Comparison of ENCODE assay signal across 14 cellular contexts in genomic region chr4:159137176-159137575, GRCh38. TPM values are rescaled to one million over a fixed set of nuclear protein-coding genes. Genes with fewer than 3 reads are reported as not detected.
DNase-seq lines count a peak whose midpoint lies in the region; ATAC-seq lines count a peak whose summit lies in the region.
"Had no signal": no experiment of that assay in that cellular context is flagged by ENCODE, and none has a peak within 500 bp of the region (broad histone marks: within the 10 kb centered on the region; RNA-seq: fewer than 3 reads in every experiment).

No MANE protein-coding gene starts in this region.

- H3K79me2 ChIP-seq in mesendoderm (ENCODE audit: control insufficient read depth, insufficient read depth, low read length), result peaks cover 36% of the 10 kb centered on the region

- no peak overlapping the region for H2BK15ac ChIP-seq in mesendoderm (replicated peaks; ENCODE audit: low read depth)

- H2BK120ac ChIP-seq in mesendoderm (ENCODE audit: low read depth, low read length), result no peak overlapping the region

- no peak overlapping the region for H3K4ac ChIP-seq in mesendoderm (ENCODE audit: low read depth, low read length)

- no peaks in the 10 kb centered on the region for H3K27me3 ChIP-seq in mesendoderm (ENCODE audit: insufficient read depth, low read length, poor library complexity)

- in situ Hi-C loops in G401 (cut with HindIII; ENCODE audit: low sequenced_read_pairs), result no loop called here

- H3K4me2 ChIP-seq in mesendoderm (ENCODE audit: low read length), result no peak overlapping the region

- no peak overlapping the region for H3K56ac ChIP-seq in mesendoderm (ENCODE audit: low read length)

- no peak for ATAC-seq in GM18519 (IDR thresholded peaks at IDR 0.05; ENCODE audit: low FRiP score, unreplicated experiment)

- no peak overlapping the region for H3K4me3 ChIP-seq in mesendoderm (ENCODE audit: low read length)

- no peak overlapping the region for H3K18ac ChIP-seq in mesendoderm (ENCODE audit: low read length)

- DNase-seq in G401 (ENCODE audit: low spot score) (peak; percentile 83), NCI-H2029 treated with DMSO at 0.1 percent for 48 hours (lab: John Stamatoyannopoulos, UW) (peak; percentile 63), cerebellar cortex (ENCODE audit: low spot score) (peak; percentile 78), mesendoderm (peak; percentile 36), H4 (ENCODE audit: low spot score) (no peak), NCI-H524 treated with DMSO at 0.1 percent for 48 hours (lab: John Stamatoyannopoulos, UW) (no peak), islet precursor cell (no peak)
- DNase-seq: AML-193, anterior cingulate cortex, DMS79, HFFc6, immature natural killer cell, SIG-M5 had no signal

- peaks cover 11% of the 10 kb centered on the region for H3K79me1 ChIP-seq in mesendoderm (ENCODE audit: low read length)

- H4K8ac ChIP-seq in mesendoderm (ENCODE audit: low read depth, low read length), result no peak overlapping the region

- H3K9ac ChIP-seq in mesendoderm (ENCODE audit: low read length), result no peak overlapping the region

- no peak overlapping the region for H2AK5ac ChIP-seq in mesendoderm (ENCODE audit: low read length)

- no peak overlapping the region for H4K5ac ChIP-seq in mesendoderm (ENCODE audit: low read length)

- no peak overlapping the region for H3K27ac ChIP-seq in mesendoderm (ENCODE audit: low read depth, low read length)

- H2BK5ac ChIP-seq in mesendoderm (ENCODE audit: low read length), result no peak overlapping the region

- H3K36me3 ChIP-seq in mesendoderm (ENCODE audit: control insufficient read depth, insufficient read depth, low read length), result no peaks in the 10 kb centered on the region

- peaks cover 8% of the 10 kb centered on the region for H3K4me1 ChIP-seq in mesendoderm (ENCODE audit: control insufficient read depth, low read depth, low read length)

- H3K23ac ChIP-seq in mesendoderm (ENCODE audit: low read length), result no peak overlapping the region

RNA-seq across cellular contexts. Expression of gene RAPGEF2, which starts 34.3 kb away (rescaled TPM):
- 13.3 and 21.4 TPM in 2 replicates for total RNA-seq in G401 (2014; rRNA removed; shearing (Covaris generic))
- polyA plus RNA-seq in mesendoderm (2013, experiment 1 of 2), result 45.1 TPM
- 44.1 TPM for polyA plus RNA-seq in mesendoderm (2013, experiment 2 of 2)
- total RNA-seq in H4 (2014; rRNA removed; shearing (Covaris generic)), result 15.9 and 17.5 TPM in 2 replicates

Comparison
In these comparisons a context has a peak if more than half of its experiments do, and no peak if none do; other contexts are left out.
1. DNase-seq: peak in G401 (single experiment), NCI-H2029 treated with DMSO at 0.1 percent for 48 hours (single experiment), cerebellar cortex (single experiment) and mesendoderm (single experiment); none in H4 (single experiment), NCI-H524 treated with DMSO at 0.1 percent for 48 hours (single experiment) and islet precursor cell (single experiment).